ENCODE assay signal across 1 cellular context in the genomic region with DNA sequence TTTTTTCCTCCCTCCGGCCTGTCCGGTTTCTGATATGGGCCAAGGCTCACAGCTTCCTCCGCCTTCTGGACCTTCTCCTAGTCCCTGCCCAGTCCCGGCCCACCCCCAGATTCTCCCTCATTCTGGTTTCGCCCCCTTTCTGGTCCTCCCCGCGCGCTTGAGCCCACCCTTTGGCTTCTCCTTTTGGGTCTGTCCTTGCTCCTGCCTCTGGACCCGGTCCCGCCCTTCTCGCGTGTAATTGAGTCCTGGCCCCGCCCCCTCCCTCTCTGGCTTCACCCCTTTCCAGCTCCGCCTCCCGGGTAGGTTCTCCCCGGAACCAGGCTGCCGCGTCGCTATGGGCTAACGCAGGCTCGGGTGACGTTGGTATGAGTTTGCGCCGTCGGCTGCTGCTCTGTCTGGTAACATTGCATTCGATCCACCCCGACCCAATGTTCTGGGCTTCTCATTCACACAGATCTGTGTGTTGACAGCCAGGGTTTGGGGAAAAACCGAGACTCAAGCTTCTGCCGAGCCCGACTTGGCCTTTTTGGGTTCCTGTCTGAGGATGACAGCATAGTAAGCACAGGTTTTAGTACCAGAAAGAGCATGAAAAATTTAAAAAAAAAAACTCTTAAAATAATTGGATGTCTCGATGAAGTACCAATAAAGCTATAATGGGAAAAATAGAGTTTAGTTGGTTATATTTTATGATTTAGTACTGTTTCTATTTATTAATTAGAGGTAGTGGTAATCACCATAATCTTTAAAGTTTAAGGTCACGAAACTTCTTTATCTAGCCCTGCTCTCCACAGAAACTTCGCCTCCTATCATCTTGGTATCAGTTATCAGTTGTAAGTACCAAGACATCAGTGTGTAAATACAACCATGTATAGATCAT.
TF ChIP-seq lines count a peak whose summit lies in the region.

No MANE protein-coding gene starts in this region.

TF ChIP-seq in HEK293, 187 proteins besides CTCF, POLR2A, EP300 and RAD21 (continued from another document and continues in another):
- TF ChIP-seq ZNF335 (tag by site-specific recombination; conservative IDR thresholded peaks at IDR 0.05) (peak; percentile 77), SP7 (tag by site-specific recombination; IDR thresholded peaks at IDR 0.05) (peak; percentile 45; the same call in 1 of the 2 replicates), SP2 (tag by site-specific recombination; IDR thresholded peaks at IDR 0.05) (peak; percentile 86), ZNF555 (tag by site-specific recombination; conservative IDR thresholded peaks at IDR 0.05) (no peak), ZNF518A (tag by site-specific recombination; conservative IDR thresholded peaks at IDR 0.05; ENCODE audit: low read depth) (no peak), ZBTB17 (tag by site-specific recombination; IDR thresholded peaks at IDR 0.05) (peak; percentile 92), KLF9 (tag by site-specific recombination; IDR thresholded peaks at IDR 0.05; ENCODE audit: low read depth) (peak; percentile 79), KLF16 (tag by site-specific recombination; IDR thresholded peaks at IDR 0.05) (peak; percentile 89), ZBTB21 (tag by site-specific recombination; IDR thresholded peaks at IDR 0.05) (peak; percentile 79), KLF17 (tag by site-specific recombination; IDR thresholded peaks at IDR 0.05) (peak; percentile 80), ZNF843 (tag by site-specific recombination; IDR thresholded peaks at IDR 0.05) (0 out of 2 replicates have a peak, but pooled peaks have one; percentile 30), ZNF600 (tag by site-specific recombination; IDR thresholded peaks at IDR 0.05) (peak; percentile 76), ZNF747 (tag by site-specific recombination; IDR thresholded peaks at IDR 0.05) (no peak), ZNF561 (tag by site-specific recombination; IDR thresholded peaks at IDR 0.05; ENCODE audit: borderline replicate concordance) (0 out of 2 replicates have a peak, but pooled peaks have one; percentile 15), ZNF423 (tag by site-specific recombination; IDR thresholded peaks at IDR 0.05) (peak; percentile 77; the same call in 1 of the 2 replicates), ZBTB20 (tag by site-specific recombination; IDR thresholded peaks at IDR 0.05) (peak; percentile 90), IKZF3 (tag by site-specific recombination; IDR thresholded peaks at IDR 0.05) (peak; percentile 84), KLF1 (tag by site-specific recombination; IDR thresholded peaks at IDR 0.05) (peak; percentile 5; the same call in 1 of the 2 replicates), ZFHX2 (tag by site-specific recombination; conservative IDR thresholded peaks at IDR 0.05) (0 out of 2 replicates have a peak, but pooled peaks have one; percentile 7), SP3 (tag by site-specific recombination; IDR thresholded peaks at IDR 0.05) (peak; percentile 84), ZNF768 (tag by site-specific recombination; IDR thresholded peaks at IDR 0.05) (no peak), ZNF324 (tag by site-specific recombination; IDR thresholded peaks at IDR 0.05) (no peak), SCRT1 (tag by site-specific recombination; IDR thresholded peaks at IDR 0.05; ENCODE audit: borderline replicate concordance) (no peak), ZNF2 (tag by site-specific recombination; IDR thresholded peaks at IDR 0.05) (no peak), ZXDB (tag by site-specific recombination; IDR thresholded peaks at IDR 0.05) (peak; percentile 49; the same call in 1 of the 2 replicates), ZNF24 (tag by site-specific recombination; IDR thresholded peaks at IDR 0.05) (no peak), AEBP2 (tag by site-specific recombination; IDR thresholded peaks at IDR 0.05; ENCODE audit: borderline replicate concordance) (no peak), BCL11B (tag by site-specific recombination; IDR thresholded peaks at IDR 0.05; ENCODE audit: low read depth) (peak; percentile 81), ZNF394 (tag by site-specific recombination; IDR thresholded peaks at IDR 0.05; ENCODE audit: borderline replicate concordance) (no peak; the same call in 1 of the 2 replicates)
- TF ChIP-seq, protein P1, sequence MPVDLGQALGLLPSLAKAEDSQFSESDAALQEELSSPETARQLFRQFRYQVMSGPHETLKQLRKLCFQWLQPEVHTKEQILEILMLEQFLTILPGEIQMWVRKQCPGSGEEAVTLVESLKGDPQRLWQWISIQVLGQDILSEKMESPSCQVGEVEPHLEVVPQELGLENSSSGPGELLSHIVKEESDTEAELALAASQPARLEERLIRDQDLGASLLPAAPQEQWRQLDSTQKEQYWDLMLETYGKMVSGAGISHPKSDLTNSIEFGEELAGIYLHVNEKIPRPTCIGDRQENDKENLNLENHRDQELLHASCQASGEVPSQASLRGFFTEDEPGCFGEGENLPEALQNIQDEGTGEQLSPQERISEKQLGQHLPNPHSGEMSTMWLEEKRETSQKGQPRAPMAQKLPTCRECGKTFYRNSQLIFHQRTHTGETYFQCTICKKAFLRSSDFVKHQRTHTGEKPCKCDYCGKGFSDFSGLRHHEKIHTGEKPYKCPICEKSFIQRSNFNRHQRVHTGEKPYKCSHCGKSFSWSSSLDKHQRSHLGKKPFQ (tag by site-specific recombination; IDR thresholded peaks at IDR 0.05), result no peak
- TF ChIP-seq, protein P2, sequence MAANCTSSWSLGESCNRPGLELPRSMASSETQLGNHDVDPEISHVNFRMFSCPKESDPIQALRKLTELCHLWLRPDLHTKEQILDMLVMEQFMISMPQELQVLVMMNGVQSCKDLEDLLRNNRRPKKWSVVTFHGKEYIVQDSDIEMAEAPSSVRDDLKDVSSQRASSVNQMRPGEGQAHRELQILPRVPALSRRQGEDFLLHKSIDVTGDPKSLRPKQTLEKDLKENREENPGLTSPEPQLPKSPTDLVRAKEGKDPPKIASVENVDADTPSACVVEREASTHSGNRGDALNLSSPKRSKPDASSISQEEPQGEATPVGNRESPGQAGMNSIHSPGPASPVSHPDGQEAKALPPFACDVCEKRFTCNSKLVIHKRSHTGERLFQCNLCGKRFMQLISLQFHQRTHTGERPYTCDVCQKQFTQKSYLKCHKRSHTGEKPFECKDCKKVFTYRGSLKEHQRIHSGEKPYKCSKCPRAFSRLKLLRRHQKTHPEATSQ (tag by site-specific recombination; IDR thresholded peaks at IDR 0.05), result no peak
- TF ChIP-seq, protein P3, sequence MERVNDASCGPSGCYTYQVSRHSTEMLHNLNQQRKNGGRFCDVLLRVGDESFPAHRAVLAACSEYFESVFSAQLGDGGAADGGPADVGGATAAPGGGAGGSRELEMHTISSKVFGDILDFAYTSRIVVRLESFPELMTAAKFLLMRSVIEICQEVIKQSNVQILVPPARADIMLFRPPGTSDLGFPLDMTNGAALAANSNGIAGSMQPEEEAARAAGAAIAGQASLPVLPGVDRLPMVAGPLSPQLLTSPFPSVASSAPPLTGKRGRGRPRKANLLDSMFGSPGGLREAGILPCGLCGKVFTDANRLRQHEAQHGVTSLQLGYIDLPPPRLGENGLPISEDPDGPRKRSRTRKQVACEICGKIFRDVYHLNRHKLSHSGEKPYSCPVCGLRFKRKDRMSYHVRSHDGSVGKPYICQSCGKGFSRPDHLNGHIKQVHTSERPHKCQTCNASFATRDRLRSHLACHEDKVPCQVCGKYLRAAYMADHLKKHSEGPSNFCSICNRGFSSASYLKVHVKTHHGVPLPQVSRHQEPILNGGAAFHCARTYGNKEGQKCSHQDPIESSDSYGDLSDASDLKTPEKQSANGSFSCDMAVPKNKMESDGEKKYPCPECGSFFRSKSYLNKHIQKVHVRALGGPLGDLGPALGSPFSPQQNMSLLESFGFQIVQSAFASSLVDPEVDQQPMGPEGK (tag by site-specific recombination; IDR thresholded peaks at IDR 0.05), result peak; percentile 84
- TF ChIP-seq, protein P4, sequence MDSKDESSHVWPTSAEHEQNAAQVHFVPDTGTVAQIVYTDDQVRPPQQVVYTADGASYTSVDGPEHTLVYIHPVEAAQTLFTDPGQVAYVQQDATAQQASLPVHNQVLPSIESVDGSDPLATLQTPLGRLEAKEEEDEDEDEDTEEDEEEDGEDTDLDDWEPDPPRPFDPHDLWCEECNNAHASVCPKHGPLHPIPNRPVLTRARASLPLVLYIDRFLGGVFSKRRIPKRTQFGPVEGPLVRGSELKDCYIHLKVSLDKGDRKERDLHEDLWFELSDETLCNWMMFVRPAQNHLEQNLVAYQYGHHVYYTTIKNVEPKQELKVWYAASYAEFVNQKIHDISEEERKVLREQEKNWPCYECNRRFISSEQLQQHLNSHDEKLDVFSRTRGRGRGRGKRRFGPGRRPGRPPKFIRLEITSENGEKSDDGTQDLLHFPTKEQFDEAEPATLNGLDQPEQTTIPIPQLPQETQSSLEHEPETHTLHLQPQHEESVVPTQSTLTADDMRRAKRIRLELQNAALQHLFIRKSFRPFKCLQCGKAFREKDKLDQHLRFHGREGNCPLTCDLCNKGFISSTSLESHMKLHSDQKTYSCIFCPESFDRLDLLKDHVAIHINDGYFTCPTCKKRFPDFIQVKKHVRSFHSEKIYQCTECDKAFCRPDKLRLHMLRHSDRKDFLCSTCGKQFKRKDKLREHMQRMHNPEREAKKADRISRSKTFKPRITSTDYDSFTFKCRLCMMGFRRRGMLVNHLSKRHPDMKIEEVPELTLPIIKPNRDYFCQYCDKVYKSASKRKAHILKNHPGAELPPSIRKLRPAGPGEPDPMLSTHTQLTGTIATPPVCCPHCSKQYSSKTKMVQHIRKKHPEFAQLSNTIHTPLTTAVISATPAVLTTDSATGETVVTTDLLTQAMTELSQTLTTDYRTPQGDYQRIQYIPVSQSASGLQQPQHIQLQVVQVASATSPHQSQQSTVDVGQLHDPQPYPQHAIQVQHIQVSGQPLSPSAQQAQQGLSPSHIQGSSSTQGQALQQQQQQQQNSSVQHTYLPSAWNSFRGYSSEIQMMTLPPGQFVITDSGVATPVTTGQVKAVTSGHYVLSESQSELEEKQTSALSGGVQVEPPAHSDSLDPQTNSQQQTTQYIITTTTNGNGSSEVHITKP (tag by site-specific recombination; IDR thresholded peaks at IDR 0.05), result peak; percentile 97
